11 cellular contexts compared by ENCODE assay signal in the genomic region with DNA sequence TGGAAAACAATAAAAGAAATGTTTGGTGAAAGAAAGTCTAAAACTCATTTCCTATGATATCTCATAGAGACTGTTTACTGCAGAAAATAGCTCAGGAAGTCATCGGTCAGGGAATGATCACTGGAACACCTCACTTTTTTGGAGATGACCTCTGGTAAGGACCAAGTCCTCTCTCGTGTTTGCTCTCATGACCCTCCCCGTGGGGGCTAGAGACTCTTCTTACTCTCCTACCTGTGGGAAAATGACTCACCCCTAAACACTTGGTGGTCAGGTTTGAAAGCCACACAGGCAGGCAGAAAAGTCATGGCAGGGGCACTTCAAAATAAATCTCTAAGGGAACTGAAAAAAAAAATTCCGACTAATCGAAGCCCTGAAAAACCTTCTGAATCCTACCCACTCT. TPM values are rescaled to one million over a fixed set of nuclear protein-coding genes. Genes with fewer than 3 reads are reported as not detected.
DNase-seq lines count a peak whose midpoint lies in the region; ATAC-seq, FAIRE-seq and TF ChIP-seq lines count a peak whose summit lies in the region.
"Had no signal": no experiment of that assay in that cellular context is flagged by ENCODE, and none has a peak within 500 bp of the region (broad histone marks: within the 10 kb centered on the region; RNA-seq: fewer than 3 reads in every experiment).

No MANE protein-coding gene starts in this region.

- H3K4me2 ChIP-seq in astrocyte (ENCODE audit: low read length): peak overlapping the region; percentile 70

- CTCF ChIA-PET in A673 (lab: Charles Lee): no interaction called here

- peaks cover 10% of the 10 kb centered on the region for H3K4me1 ChIP-seq in astrocyte (ENCODE audit: insufficient read depth, low read length)
- H3K4me1 ChIP-seq in A673 (ENCODE audit: insufficient read depth, low read length, poor library complexity, severe bottlenecking): peaks cover 14% of the 10 kb centered on the region
- H3K4me1 ChIP-seq: breast epithelium had no signal

- peak overlapping the region; percentile 31 for H2AFZ ChIP-seq in astrocyte (ENCODE audit: low read depth, low read length)

- POLR2A ChIA-PET in A673 (lab: Charles Lee; ENCODE audit: low non-redundant PET): no interaction called here

- TF ChIP-seq CTCF in astrocyte (IDR thresholded peaks at IDR 0.05; ENCODE audit: insufficient read depth, low read depth, low read length) (no peak), A673 (conservative IDR thresholded peaks at IDR 0.05; ENCODE audit: low read depth, low read length) (no peak)

- H3K9me3 Mint-ChIP-seq in astrocyte (ENCODE audit: unreplicated experiment): peaks cover 1% of the 10 kb centered on the region
- no peaks in the 10 kb centered on the region for H3K9me3 Mint-ChIP-seq in stimulated activated effector memory CD8-positive, alpha-beta T cell treated with anti-CD3 and anti-CD28 coated beads, Interleukin-12 subunit alpha, Interleukin-12 subunit beta, amount 100 ng/mL, for 72 hours
- H3K9me3 Mint-ChIP-seq: activated T-cell treated with anti-CD3 and anti-CD28 coated beads, Interleukin-2, amount 50 U/mL, for 4 hours had no signal

- H3K27me3 Mint-ChIP-seq in astrocyte (ENCODE audit: low read depth, unreplicated experiment): peaks cover 6% of the 10 kb centered on the region

- FAIRE-seq in astrocyte (lab: Jason Lieb, UNC): no peak

- no peaks in the 10 kb centered on the region for H3K36me3 Mint-ChIP-seq in astrocyte (ENCODE audit: low read depth, unreplicated experiment)
- H3K36me3 Mint-ChIP-seq in stimulated activated effector memory CD8-positive, alpha-beta T cell treated with anti-CD3 and anti-CD28 coated beads, Interleukin-12 subunit alpha, Interleukin-12 subunit beta, amount 100 ng/mL, for 72 hours: no peaks in the 10 kb centered on the region

- H3K4me3 Mint-ChIP-seq in astrocyte (ENCODE audit: unreplicated experiment): no peak overlapping the region
- no peak overlapping the region for H3K4me3 Mint-ChIP-seq in stimulated activated effector memory CD8-positive, alpha-beta T cell treated with anti-CD3 and anti-CD28 coated beads, Interleukin-12 subunit alpha, Interleukin-12 subunit beta, amount 100 ng/mL, for 72 hours
- H3K4me3 Mint-ChIP-seq: activated T-cell treated with anti-CD3 and anti-CD28 coated beads, Interleukin-2, amount 50 U/mL, for 4 hours had no signal

- intact Hi-C loops in A673 (cut with micrococcal nuclease; ENCODE audit: unreplicated experiment): loop anchor here (10.0 kb wide), 1 partner anchor 53 kb away; a partner anchor contains a TSS

- peaks cover 11% of the 10 kb centered on the region for H3K4me1 Mint-ChIP-seq in astrocyte (ENCODE audit: low read depth, unreplicated experiment)
- peaks cover 16% of the 10 kb centered on the region for H3K4me1 Mint-ChIP-seq in stimulated activated effector memory CD8-positive, alpha-beta T cell treated with anti-CD3 and anti-CD28 coated beads, Interleukin-12 subunit alpha, Interleukin-12 subunit beta, amount 100 ng/mL, for 72 hours

- H3K27me3 ChIP-seq in astrocyte (ENCODE audit: insufficient read depth, low read length) (no peaks in the 10 kb centered on the region), A673 (replicated peaks; ENCODE audit: insufficient read depth, low read depth, low read length, poor library complexity) (no peaks in the 10 kb centered on the region)
- H3K27me3 ChIP-seq: breast epithelium had no signal

- H3K79me2 ChIP-seq in astrocyte (ENCODE audit: insufficient read depth, low read length): no peaks in the 10 kb centered on the region

- no TSS peak for BruUV-seq in A673 (replicated peaks; lab: Mats Ljungman, UMichigan)

- peak overlapping the region; percentile 36 for H3K9ac ChIP-seq in astrocyte (ENCODE audit: low read length)

- no peaks in the 10 kb centered on the region for H3K36me3 ChIP-seq in astrocyte (ENCODE audit: insufficient read depth, low read length)
- H3K36me3 ChIP-seq in A673 (ENCODE audit: insufficient read depth, low read length, poor library complexity, severe bottlenecking): no peaks in the 10 kb centered on the region
- H3K36me3 ChIP-seq: breast epithelium had no signal

- no peaks in the 10 kb centered on the region for H4K20me1 ChIP-seq in astrocyte (ENCODE audit: insufficient read depth, low read length)

- DNase-seq in astrocyte (ENCODE audit: low read depth): no peak
- DNase-seq in stimulated activated effector memory CD8-positive, alpha-beta T cell treated with anti-CD3 and anti-CD28 coated beads, Interleukin-12 subunit alpha, Interleukin-12 subunit beta, amount 100 ng/mL, for 72 hours (ENCODE audit: low spot score in 2 of 2): no peak
- no peak for DNase-seq in iPS-NIHi7 (ENCODE audit: extremely low spot score)
- DNase-seq in NCI-H1092 treated with DMSO at 0.1 percent for 48 hours (lab: John Stamatoyannopoulos, UW): no peak
- no peak for DNase-seq in A673 (ENCODE audit: low spot score)

- peak; percentile 48 for ATAC-seq in GM18861 (IDR thresholded peaks at IDR 0.05; ENCODE audit: unreplicated experiment)
- ATAC-seq in HG02884 (IDR thresholded peaks at IDR 0.05; ENCODE audit: unreplicated experiment): peak; percentile 46
- ATAC-seq in stimulated activated effector memory CD8-positive, alpha-beta T cell treated with anti-CD3 and anti-CD28 coated beads, Interleukin-12 subunit alpha, Interleukin-12 subunit beta, amount 100 ng/mL, for 72 hours: peak; percentile 40

- H3K4me3 ChIP-seq in astrocyte (ENCODE audit: insufficient read depth, low read depth, low read length) (no peak overlapping the region), A673 (ENCODE audit: low read depth, low read length, poor library complexity, severe bottlenecking) (no peak overlapping the region)

- H3K9me3 ChIP-seq in astrocyte (ENCODE audit: insufficient read depth, low read depth, low read length): no peaks in the 10 kb centered on the region
- H3K9me3 ChIP-seq in A673 (ENCODE audit: low read depth, low read length, poor library complexity, severe bottlenecking): no peaks in the 10 kb centered on the region
- H3K9me3 ChIP-seq: breast epithelium had no signal

- no peak overlapping the region for H3K27ac Mint-ChIP-seq in astrocyte (ENCODE audit: unreplicated experiment)
- no peak overlapping the region for H3K27ac Mint-ChIP-seq in stimulated activated effector memory CD8-positive, alpha-beta T cell treated with anti-CD3 and anti-CD28 coated beads, Interleukin-12 subunit alpha, Interleukin-12 subunit beta, amount 100 ng/mL, for 72 hours

- H3K27ac ChIP-seq in astrocyte (ENCODE audit: low read depth, low read length) (peak overlapping the region; percentile 13), A673 (ENCODE audit: low read depth, low read length, poor library complexity, severe bottlenecking) (no peak overlapping the region)
- H3K27ac ChIP-seq: breast epithelium, epithelial cell of prostate, RWPE1 had no signal

RNA-seq across cellular contexts. Expression of a gene that starts 48.2 kb away (rescaled TPM):
- total RNA-seq in astrocyte: not detected in 2 replicates
- not detected in 2 replicates for total RNA-seq in A673 (2021)
- total RNA-seq: activated T-cell treated with anti-CD3 and anti-CD28 coated beads, Interleukin-2, amount 50 U/mL, for 4 hours; breast epithelium had no signal

RNA-seq across cellular contexts. Expression of a gene that starts 51.4 kb away (rescaled TPM):
- total RNA-seq in astrocyte: 4.0 and 11.7 TPM in 2 replicates
- not detected in 2 replicates for total RNA-seq in A673 (2021)
